1 cellular context compared by ENCODE assay signal in the genomic region with DNA sequence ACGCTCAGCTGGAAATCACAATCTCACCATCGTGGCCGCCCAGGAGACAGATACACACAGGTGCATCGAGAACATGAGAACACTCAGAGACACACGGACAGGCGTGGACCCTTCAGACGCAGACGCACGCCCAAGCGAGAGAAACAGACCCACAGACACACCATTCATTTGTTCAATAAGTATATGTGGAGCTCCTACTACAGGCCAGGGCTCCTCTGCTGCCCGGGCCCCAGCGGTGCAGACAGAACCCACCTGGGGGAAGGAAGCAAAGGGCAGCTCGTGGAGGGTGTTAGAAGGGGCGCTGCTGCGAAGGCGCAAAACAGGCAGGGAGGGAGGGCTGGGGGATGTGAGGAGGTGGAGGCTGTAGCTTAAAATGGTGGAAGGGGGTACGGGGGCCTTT.
TF ChIP-seq lines count a peak whose summit lies in the region.

No MANE protein-coding gene starts in this region.

TF ChIP-seq in HCT116, 20 proteins besides CTCF, POLR2A, EP300 and RAD21 (continued from another document):
- TF ChIP-seq, protein P1, sequence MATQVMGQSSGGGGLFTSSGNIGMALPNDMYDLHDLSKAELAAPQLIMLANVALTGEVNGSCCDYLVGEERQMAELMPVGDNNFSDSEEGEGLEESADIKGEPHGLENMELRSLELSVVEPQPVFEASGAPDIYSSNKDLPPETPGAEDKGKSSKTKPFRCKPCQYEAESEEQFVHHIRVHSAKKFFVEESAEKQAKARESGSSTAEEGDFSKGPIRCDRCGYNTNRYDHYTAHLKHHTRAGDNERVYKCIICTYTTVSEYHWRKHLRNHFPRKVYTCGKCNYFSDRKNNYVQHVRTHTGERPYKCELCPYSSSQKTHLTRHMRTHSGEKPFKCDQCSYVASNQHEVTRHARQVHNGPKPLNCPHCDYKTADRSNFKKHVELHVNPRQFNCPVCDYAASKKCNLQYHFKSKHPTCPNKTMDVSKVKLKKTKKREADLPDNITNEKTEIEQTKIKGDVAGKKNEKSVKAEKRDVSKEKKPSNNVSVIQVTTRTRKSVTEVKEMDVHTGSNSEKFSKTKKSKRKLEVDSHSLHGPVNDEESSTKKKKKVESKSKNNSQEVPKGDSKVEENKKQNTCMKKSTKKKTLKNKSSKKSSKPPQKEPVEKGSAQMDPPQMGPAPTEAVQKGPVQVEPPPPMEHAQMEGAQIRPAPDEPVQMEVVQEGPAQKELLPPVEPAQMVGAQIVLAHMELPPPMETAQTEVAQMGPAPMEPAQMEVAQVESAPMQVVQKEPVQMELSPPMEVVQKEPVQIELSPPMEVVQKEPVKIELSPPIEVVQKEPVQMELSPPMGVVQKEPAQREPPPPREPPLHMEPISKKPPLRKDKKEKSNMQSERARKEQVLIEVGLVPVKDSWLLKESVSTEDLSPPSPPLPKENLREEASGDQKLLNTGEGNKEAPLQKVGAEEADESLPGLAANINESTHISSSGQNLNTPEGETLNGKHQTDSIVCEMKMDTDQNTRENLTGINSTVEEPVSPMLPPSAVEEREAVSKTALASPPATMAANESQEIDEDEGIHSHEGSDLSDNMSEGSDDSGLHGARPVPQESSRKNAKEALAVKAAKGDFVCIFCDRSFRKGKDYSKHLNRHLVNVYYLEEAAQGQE (IDR thresholded peaks at IDR 0.05; ENCODE audit: low read depth): no peak
- TF ChIP-seq ZFX (IDR thresholded peaks at IDR 0.05) (no peak), SIN3A (IDR thresholded peaks at IDR 0.05; ENCODE audit: low read depth) (no peak), EZH2phosphoT487 (IDR thresholded peaks at IDR 0.05; ENCODE audit: borderline replicate concordance) (no peak), TCF7L2 (IDR thresholded peaks at IDR 0.05; ENCODE audit: borderline replicate concordance, extremely low read depth, insufficient read depth, insufficient read length) (no peak), CBX3 (IDR thresholded peaks at IDR 0.05; ENCODE audit: low read depth) (no peak), CEBPB (IDR thresholded peaks at IDR 0.05; ENCODE audit: low read depth) (no peak), ELF1 (IDR thresholded peaks at IDR 0.05; ENCODE audit: borderline replicate concordance, low read depth) (no peak), FOSL1 (IDR thresholded peaks at IDR 0.05; ENCODE audit: low read depth) (no peak), EGR1 (IDR thresholded peaks at IDR 0.05; ENCODE audit: low read depth) (no peak)
- TF ChIP-seq, protein P2, sequence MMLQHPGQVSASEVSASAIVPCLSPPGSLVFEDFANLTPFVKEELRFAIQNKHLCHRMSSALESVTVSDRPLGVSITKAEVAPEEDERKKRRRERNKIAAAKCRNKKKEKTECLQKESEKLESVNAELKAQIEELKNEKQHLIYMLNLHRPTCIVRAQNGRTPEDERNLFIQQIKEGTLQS (IDR thresholded peaks at IDR 0.05): no peak
- TF ChIP-seq, protein P3, sequence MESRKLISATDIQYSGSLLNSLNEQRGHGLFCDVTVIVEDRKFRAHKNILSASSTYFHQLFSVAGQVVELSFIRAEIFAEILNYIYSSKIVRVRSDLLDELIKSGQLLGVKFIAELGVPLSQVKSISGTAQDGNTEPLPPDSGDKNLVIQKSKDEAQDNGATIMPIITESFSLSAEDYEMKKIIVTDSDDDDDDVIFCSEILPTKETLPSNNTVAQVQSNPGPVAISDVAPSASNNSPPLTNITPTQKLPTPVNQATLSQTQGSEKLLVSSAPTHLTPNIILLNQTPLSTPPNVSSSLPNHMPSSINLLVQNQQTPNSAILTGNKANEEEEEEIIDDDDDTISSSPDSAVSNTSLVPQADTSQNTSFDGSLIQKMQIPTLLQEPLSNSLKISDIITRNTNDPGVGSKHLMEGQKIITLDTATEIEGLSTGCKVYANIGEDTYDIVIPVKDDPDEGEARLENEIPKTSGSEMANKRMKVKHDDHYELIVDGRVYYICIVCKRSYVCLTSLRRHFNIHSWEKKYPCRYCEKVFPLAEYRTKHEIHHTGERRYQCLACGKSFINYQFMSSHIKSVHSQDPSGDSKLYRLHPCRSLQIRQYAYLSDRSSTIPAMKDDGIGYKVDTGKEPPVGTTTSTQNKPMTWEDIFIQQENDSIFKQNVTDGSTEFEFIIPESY (IDR thresholded peaks at IDR 0.05; ENCODE audit: extremely low read depth, insufficient replicate concordance, low read length): no peak
